ENCODE assay signal across 1 cellular context in the genomic region with DNA sequence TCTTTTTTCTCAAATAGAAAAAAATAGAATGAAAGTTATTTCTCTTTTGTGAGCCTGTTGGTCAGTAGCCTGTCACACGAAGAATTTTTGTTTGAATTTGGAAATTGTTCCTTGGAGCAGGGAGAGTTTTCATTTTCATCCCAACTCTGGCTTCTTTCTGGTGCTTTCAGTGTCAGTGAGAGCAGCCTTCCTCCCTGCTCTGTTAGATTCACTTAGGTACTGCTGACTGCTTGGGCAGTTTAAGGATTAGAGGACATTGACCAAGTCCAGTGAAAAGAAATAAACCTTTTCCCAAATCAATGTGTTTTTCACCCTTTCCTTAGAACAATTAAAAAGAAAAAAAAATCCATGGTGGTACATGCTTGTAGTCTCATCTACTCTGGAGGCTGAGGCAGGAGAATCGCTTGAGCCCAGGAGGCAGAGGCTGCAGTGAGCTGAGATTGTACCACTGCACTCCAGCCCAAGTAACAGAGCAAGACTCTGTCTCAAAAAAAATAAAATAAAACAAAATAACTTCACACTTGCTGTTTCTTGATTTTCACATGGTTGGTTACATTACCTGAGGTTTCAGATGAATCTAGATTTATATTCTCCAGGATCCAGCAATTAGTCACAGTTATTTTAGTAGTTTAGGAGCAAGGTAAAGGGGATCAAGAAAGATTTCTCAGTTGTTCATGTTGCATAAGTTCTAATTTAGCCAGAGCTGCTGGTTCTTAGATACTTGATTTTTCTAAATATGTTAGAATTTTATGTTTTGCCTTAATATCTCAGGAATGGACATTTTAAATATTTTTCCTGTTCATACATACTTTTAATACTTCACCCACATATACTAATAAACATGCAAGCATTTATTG.
TF ChIP-seq lines count a peak whose summit lies in the region.

No MANE protein-coding gene starts in this region.

TF ChIP-seq in K562, 482 proteins besides CTCF, POLR2A, EP300 and RAD21 (continued from another document):
- TF ChIP-seq, protein P1, sequence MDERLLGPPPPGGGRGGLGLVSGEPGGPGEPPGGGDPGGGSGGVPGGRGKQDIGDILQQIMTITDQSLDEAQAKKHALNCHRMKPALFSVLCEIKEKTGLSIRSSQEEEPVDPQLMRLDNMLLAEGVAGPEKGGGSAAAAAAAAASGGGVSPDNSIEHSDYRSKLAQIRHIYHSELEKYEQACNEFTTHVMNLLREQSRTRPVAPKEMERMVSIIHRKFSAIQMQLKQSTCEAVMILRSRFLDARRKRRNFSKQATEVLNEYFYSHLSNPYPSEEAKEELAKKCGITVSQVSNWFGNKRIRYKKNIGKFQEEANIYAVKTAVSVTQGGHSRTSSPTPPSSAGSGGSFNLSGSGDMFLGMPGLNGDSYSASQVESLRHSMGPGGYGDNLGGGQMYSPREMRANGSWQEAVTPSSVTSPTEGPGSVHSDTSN (CRISPR knock-in tag; IDR thresholded peaks at IDR 0.05; ENCODE audit: low read depth) = no peak
- TF ChIP-seq, protein P1 (tag; conservative IDR thresholded peaks at IDR 0.05; ENCODE audit: low read depth) = no peak
- no peak for TF ChIP-seq SMARCC2 (IDR thresholded peaks at IDR 0.05; ENCODE audit: low read depth)
- TF ChIP-seq ZFX (CRISPR knock-in tag; IDR thresholded peaks at IDR 0.05) = no peak
- TF ChIP-seq SMARCE1 (IDR thresholded peaks at IDR 0.05) = no peak
